In genomic region chr19:8580710-8581281, GRCh38 we compare ENCODE assay signal across 8 cellular contexts. TPM values are rescaled to one million over a fixed set of nuclear protein-coding genes. Genes with fewer than 3 reads are reported as not detected.
DNase-seq lines count a peak whose midpoint lies in the region; ATAC-seq and TF ChIP-seq lines count a peak whose summit lies in the region.
"Had no signal": no experiment of that assay in that cellular context is flagged by ENCODE, and none has a peak within 500 bp of the region (broad histone marks: within the 10 kb centered on the region; RNA-seq: fewer than 3 reads in every experiment).

No MANE protein-coding gene starts in this region.

- H3K4me1 Mint-ChIP-seq in glutamatergic neuron (ENCODE audit: low read depth, unreplicated experiment): no peaks in the 10 kb centered on the region

- no peak overlapping the region for H3K9ac ChIP-seq in Karpas-422 (ENCODE audit: low read length)

- no peaks in the 10 kb centered on the region for H3K4me1 ChIP-seq in Karpas-422 (ENCODE audit: low read length)
- H3K4me1 ChIP-seq in vagina: peaks cover 23% of the 10 kb centered on the region

- TF ChIP-seq CTCF in GM12872 (IDR thresholded peaks at IDR 0.05; ENCODE audit: insufficient read depth, low read depth, low read length) (peak; percentile 96), glutamatergic neuron (IDR thresholded peaks at IDR 0.05; ENCODE audit: partially characterized antibody, unreplicated experiment) (peak; percentile 100), vagina (IDR thresholded peaks at IDR 0.05) (peak; percentile 99)

- H3K36me3 ChIP-seq in Karpas-422 (ENCODE audit: insufficient read depth, low read length) (no peaks in the 10 kb centered on the region), vagina (no peaks in the 10 kb centered on the region)

- H3K36me3 Mint-ChIP-seq in glutamatergic neuron (ENCODE audit: unreplicated experiment): no peaks in the 10 kb centered on the region

- no peaks in the 10 kb centered on the region for H3K79me2 ChIP-seq in Karpas-422 (ENCODE audit: low read length)

- no peak overlapping the region for H2AFZ ChIP-seq in Karpas-422 (ENCODE audit: low read length)

- ATAC-seq in SK-N-SH treated with all-trans-retinoic acid at 6 μM for 48 hours: peak; percentile 71

- no peak overlapping the region for H3K27ac Mint-ChIP-seq in glutamatergic neuron (ENCODE audit: unreplicated experiment)

- H3K27me3 ChIP-seq in Karpas-422 (ENCODE audit: low read length) (no peaks in the 10 kb centered on the region), vagina (no peaks in the 10 kb centered on the region)

- intact Hi-C loops in posterior vena cava (cut with DNase I): loop anchor here in 1 of 2 donors (5.0 kb wide), 1 partner anchor 62 kb away; no protein-coding TSS in a partner anchor
- intact Hi-C loops in vagina (cut with DNase I): no loop called here

- H3K9me3 ChIP-seq in Karpas-422 (ENCODE audit: low read length) (no peaks in the 10 kb centered on the region), vagina (no peaks in the 10 kb centered on the region)

- DNase-seq in Karpas-422 (peak; percentile 91), glutamatergic neuron (peak; percentile 83), posterior vena cava (ENCODE audit: low spot score) (peak; percentile 94), vagina (ENCODE audit: extremely low spot score in 2 of 2) (no peak)
- peak; percentile 83 for DNase-seq in activated naive CD4-positive, alpha-beta T cell treated with Interleukin-2 at 50 U/mL for 16 hours

- H3K27me3 Mint-ChIP-seq in glutamatergic neuron (ENCODE audit: unreplicated experiment): peaks cover 3% of the 10 kb centered on the region

- no peak overlapping the region for H3K4me3 Mint-ChIP-seq in glutamatergic neuron (ENCODE audit: unreplicated experiment)

- H4K20me1 ChIP-seq in Karpas-422 (ENCODE audit: insufficient read depth, low read depth, low read length): peaks cover 7% of the 10 kb centered on the region; the same call in 1 of the 2 replicates

- H3K9me3 Mint-ChIP-seq in glutamatergic neuron (ENCODE audit: unreplicated experiment): peaks cover 2% of the 10 kb centered on the region

- H3K9me2 ChIP-seq in Karpas-422 (replicated peaks; ENCODE audit: insufficient read depth, low read length): no peaks in the 10 kb centered on the region

- TF ChIP-seq POLR2A in vagina (IDR thresholded peaks at IDR 0.05): no peak

- H3K4me2 ChIP-seq in Karpas-422 (ENCODE audit: low read depth, low read length, poor library complexity, severe bottlenecking): no peak overlapping the region

- H3K4me3 ChIP-seq in Karpas-422 (ENCODE audit: low read length) (no peak overlapping the region), vagina (no peak overlapping the region)

- H3K27ac ChIP-seq in Karpas-422 (ENCODE audit: low read length) (no peak overlapping the region), vagina (no peak overlapping the region)

TF ChIP-seq in SK-N-SH treated with all-trans-retinoic acid at 6 μM for 48 hours, 23 proteins besides CTCF, POLR2A, EP300 and RAD21:
- TF ChIP-seq CSDC2 (CRISPR knock-in tag; IDR thresholded peaks at IDR 0.05) (no peak), PPARA (CRISPR knock-in tag; IDR thresholded peaks at IDR 0.05; ENCODE audit: borderline replicate concordance) (no peak), ESRRG (CRISPR knock-in tag; IDR thresholded peaks at IDR 0.05) (no peak), ZNF70 (CRISPR knock-in tag; IDR thresholded peaks at IDR 0.05) (no peak), GLIS3 (CRISPR knock-in tag; IDR thresholded peaks at IDR 0.05) (no peak), ZNF8 (CRISPR knock-in tag; IDR thresholded peaks at IDR 0.05) (no peak), ZFP30 (CRISPR knock-in tag; IDR thresholded peaks at IDR 0.05) (no peak), RARB (CRISPR knock-in tag; IDR thresholded peaks at IDR 0.05) (no peak), OSR1 (CRISPR knock-in tag; IDR thresholded peaks at IDR 0.05) (no peak), BACH2 (CRISPR knock-in tag; IDR thresholded peaks at IDR 0.05; ENCODE audit: borderline replicate concordance) (no peak), TCF4 (CRISPR knock-in tag; IDR thresholded peaks at IDR 0.05; ENCODE audit: borderline replicate concordance) (no peak), PATZ1 (CRISPR knock-in tag; IDR thresholded peaks at IDR 0.05; ENCODE audit: borderline replicate concordance) (no peak), ZFP3 (CRISPR knock-in tag; IDR thresholded peaks at IDR 0.05) (no peak), ZNF565 (CRISPR knock-in tag; conservative IDR thresholded peaks at IDR 0.05; ENCODE audit: low read depth) (no peak), SNAI2 (CRISPR knock-in tag; IDR thresholded peaks at IDR 0.05) (no peak), POU6F1 (CRISPR knock-in tag; IDR thresholded peaks at IDR 0.05; ENCODE audit: borderline replicate concordance, low read depth) (no peak), ARNTL (CRISPR knock-in tag; IDR thresholded peaks at IDR 0.05; ENCODE audit: borderline replicate concordance, low read depth) (no peak)

RNA-seq across cellular contexts. Expression of gene MYO1F, which starts 3.6 kb away (rescaled TPM):
- not detected in 2 replicates for total RNA-seq in Karpas-422 (2014; rRNA removed; shearing (Covaris generic); ENCODE audit: low replicate concordance)
- total RNA-seq in glutamatergic neuron (ENCODE audit: unreplicated experiment) (0.10 TPM), posterior vena cava (10 to 100 TPM; 19.1 to 37.3 TPM), vagina (20.4 TPM)

RNA-seq across cellular contexts. Expression of gene ADAMTS10, which starts 29.7 kb away (rescaled TPM):
- not detected in 2 replicates for total RNA-seq in Karpas-422 (2014; rRNA removed; shearing (Covaris generic); ENCODE audit: low replicate concordance)
- total RNA-seq in glutamatergic neuron (ENCODE audit: unreplicated experiment) (87.6 TPM), posterior vena cava (10 to 100 TPM; 27.2 to 43.3 TPM), vagina (66.3 TPM)

RNA-seq across cellular contexts. Expression of gene NFILZ, which starts 49.6 kb away (rescaled TPM):
- not detected in 2 replicates for total RNA-seq in Karpas-422 (2014; rRNA removed; shearing (Covaris generic); ENCODE audit: low replicate concordance)
- total RNA-seq in glutamatergic neuron (ENCODE audit: unreplicated experiment): not detected
- total RNA-seq in posterior vena cava: not detected
- total RNA-seq in vagina: not detected
- total RNA-seq: pulmonary artery endothelial cell had no signal

Comparison
In these comparisons a context has a peak if more than half of its experiments do, and no peak if none do; other contexts are left out.
1. DNase-seq: peak in Karpas-422 (single experiment), activated naive CD4-positive, alpha-beta T cell treated with Interleukin-2 at 50 U/mL for 16 hours (single experiment), glutamatergic neuron (single experiment) and posterior vena cava (single experiment); none in vagina (0 of 2).
2. RNA of gene MYO1F, which starts 3.6 kb away (total RNA-seq): 19.1 to 37.3 TPM in posterior vena cava and 20.4 TPM in vagina (single experiment); 0.10 TPM in glutamatergic neuron (single experiment) and not detected in Karpas-422; every median in the first group is over 10 times any median in the second.
3. RNA of gene ADAMTS10, which starts 29.7 kb away (total RNA-seq): 87.6 TPM in glutamatergic neuron (single experiment), 66.3 TPM in vagina (single experiment) and 27.2 to 43.3 TPM in posterior vena cava; not detected in Karpas-422; every median in the first group is over 10 times any median in the second.
4. Peak in every context shown above with its lines, with median percentiles within 50 percentile points of each other: CTCF ChIP-seq.